In genomic region chr5:158700231-158700996, GRCh38 we compare ENCODE assay signal across 13 cellular contexts.
DNase-seq lines count a peak whose midpoint lies in the region; ATAC-seq and TF ChIP-seq lines count a peak whose summit lies in the region.
"Had no signal": no experiment of that assay in that cellular context is flagged by ENCODE, and none has a peak within 500 bp of the region (broad histone marks: within the 10 kb centered on the region; RNA-seq: fewer than 3 reads in every experiment).

No MANE protein-coding gene starts in this region.

- H3K4me3 ChIP-seq in SK-N-MC = peak overlapping the region; percentile 54
- no peak overlapping the region for H3K4me3 ChIP-seq in heart left ventricle
- no peak overlapping the region for H3K4me3 ChIP-seq in stomach
- no peak overlapping the region for H3K4me3 ChIP-seq in trophoblast cell (ENCODE audit: low read depth, low read length)
- no peak overlapping the region for H3K4me3 ChIP-seq in brain microvascular endothelial cell (ENCODE audit: low read depth, low read length)

- H3K23ac ChIP-seq in trophoblast cell (ENCODE audit: low read length) = no peak overlapping the region

- 55 to 67% (median 64%) methylated on average over 9 of the region's 9 CpGs for WGBS in heart left ventricle, 4 donors
- WGBS in stomach, 5 donors = 52 to 63% (median 53%) methylated on average over 9 of the region's 9 CpGs
- WGBS in trophoblast cell (ENCODE audit: extremely low coverage, insufficient coverage, insufficient read length) = 100% methylated on average over 1 of the region's 9 CpGs

- H2AK5ac ChIP-seq in trophoblast cell (ENCODE audit: low read length) = no peak overlapping the region

- no peak overlapping the region for H4K91ac ChIP-seq in trophoblast cell (ENCODE audit: low read depth, low read length)

- H3K9ac ChIP-seq in SK-N-MC (ENCODE audit: insufficient read length) = no peak overlapping the region
- H3K9ac ChIP-seq in trophoblast cell (ENCODE audit: low read length) = no peak overlapping the region
- H3K9ac ChIP-seq: KMS-11 had no signal

- TF ChIP-seq CTCF in heart left ventricle (IDR thresholded peaks at IDR 0.05) (no peak), stomach (IDR thresholded peaks at IDR 0.05) (no peak), brain microvascular endothelial cell (IDR thresholded peaks at IDR 0.05; ENCODE audit: low read depth, low read length, missing control alignments) (no peak)

- H2BK12ac ChIP-seq in trophoblast cell (ENCODE audit: low read length) = no peak overlapping the region

- H3K4me1 Mint-ChIP-seq in activated T-helper 1 cell treated with anti-CD3 and anti-CD28 coated beads, Interleukin-12 subunit alpha, Interleukin-12 subunit beta, Interleukin-2, Interleukin-4 antibody, amounts not matched to agents 30 ng/mL and 10 ng/mL and 1 ng/mL, durations not matched to agents 14 hours and 24 hours and 36 hours (ENCODE audit: low read depth) = peaks cover 4% of the 10 kb centered on the region

- H3K4me1 ChIP-seq in heart left ventricle (peaks cover 0 to 54% (median 7%) of the 10 kb centered on the region in 12 donors), stomach (peaks cover 0 to 6% (median 2%) of the 10 kb centered on the region in 4 donors), trophoblast cell (ENCODE audit: control insufficient read depth in 1 of 2, insufficient read depth in 2 of 2, low read length in 2 of 2) (no peaks in the 10 kb centered on the region)
- H3K4me1 ChIP-seq: foreskin keratinocyte had no signal

- ATAC-seq in heart left ventricle = peak in 3 of 4 donors; percentile 10 to 37 (median 21)
- ATAC-seq: HCT116 had no signal

- H2BK5ac ChIP-seq in trophoblast cell (ENCODE audit: low read depth, low read length, poor library complexity) = no peak overlapping the region

- H3K9me3 Mint-ChIP-seq in activated T-helper 1 cell treated with anti-CD3 and anti-CD28 coated beads, Interleukin-12 subunit alpha, Interleukin-12 subunit beta, Interleukin-2, Interleukin-4 antibody, amounts not matched to agents 30 ng/mL and 10 ng/mL and 1 ng/mL, durations not matched to agents 14 hours and 24 hours and 36 hours = no peaks in the 10 kb centered on the region

- H3K14ac ChIP-seq in trophoblast cell (ENCODE audit: low read length) = no peak overlapping the region

- H3K4me2 ChIP-seq in trophoblast cell (ENCODE audit: low read length) = no peak overlapping the region
- H3K4me2 ChIP-seq: KMS-11 had no signal

- no peak overlapping the region for H2AFZ ChIP-seq in trophoblast cell (ENCODE audit: insufficient read depth, low read length, poor library complexity)

- no peak overlapping the region for H3K4ac ChIP-seq in trophoblast cell (ENCODE audit: low read depth, low read length)

- DNase-seq in GM04503 (ENCODE audit: low read depth) (peak; percentile 68), SK-N-MC (ENCODE audit: low read depth, low spot score) (peak; percentile 45), heart left ventricle (no peak), stomach (no peak), trophoblast cell (no peak), brain microvascular endothelial cell (no peak), HPDE6-E6E7 (ENCODE audit: extremely low spot score) (no peak)
- DNase-seq in activated T-helper 1 cell treated with anti-CD3 and anti-CD28 coated beads, Interleukin-12 subunit alpha, Interleukin-12 subunit beta, Interleukin-2, Interleukin-4 antibody, amounts not matched to agents 30 ng/mL and 10 ng/mL and 1 ng/mL, durations not matched to agents 14 hours and 24 hours and 36 hours (ENCODE audit: low spot score) = no peak
- DNase-seq: Calu3, foreskin keratinocyte had no signal

- H3K4me3 Mint-ChIP-seq in activated T-helper 1 cell treated with anti-CD3 and anti-CD28 coated beads, Interleukin-12 subunit alpha, Interleukin-12 subunit beta, Interleukin-2, Interleukin-4 antibody, amounts not matched to agents 30 ng/mL and 10 ng/mL and 1 ng/mL, durations not matched to agents 14 hours and 24 hours and 36 hours = no peak overlapping the region

- H2BK120ac ChIP-seq in trophoblast cell (ENCODE audit: insufficient read depth, low read length, poor library complexity) = no peak overlapping the region

- no peaks in the 10 kb centered on the region for H3K9me3 ChIP-seq in SK-N-MC (ENCODE audit: low read depth, low read length)
- H3K9me3 ChIP-seq in heart left ventricle = no peaks in the 10 kb centered on the region
- H3K9me3 ChIP-seq in stomach = no peaks in the 10 kb centered on the region
- H3K9me3 ChIP-seq in trophoblast cell (ENCODE audit: insufficient read depth, low read depth, low read length) = no peaks in the 10 kb centered on the region

- H3K18ac ChIP-seq in trophoblast cell (ENCODE audit: low read length) = no peak overlapping the region

- TF ChIP-seq EP300 in stomach (IDR thresholded peaks at IDR 0.05) = no peak

- in situ Hi-C loops in brain microvascular endothelial cell (cut with HindIII; ENCODE audit: low pct_ligation_motif_present, low sequenced_read_pairs) = no loop called here

- H3K36me3 ChIP-seq in SK-N-MC (ENCODE audit: insufficient read depth, low read length) = no peaks in the 10 kb centered on the region
- peaks cover 0 to 20% (median 3%) of the 10 kb centered on the region in 9 donors for H3K36me3 ChIP-seq in heart left ventricle
- H3K36me3 ChIP-seq in stomach = no peaks in the 10 kb centered on the region
- no peaks in the 10 kb centered on the region for H3K36me3 ChIP-seq in trophoblast cell (ENCODE audit: control insufficient read depth in 1 of 2, insufficient read depth in 2 of 2, low read length in 2 of 2)
- H3K36me3 ChIP-seq in brain microvascular endothelial cell (replicated peaks) = no peaks in the 10 kb centered on the region

- no peak overlapping the region for H4K12ac ChIP-seq in trophoblast cell (ENCODE audit: low read depth, low read length)

- intact Hi-C loops in heart left ventricle (cut with DNase I) (no loop called here), stomach (cut with DNase I; ENCODE audit: low total_unique reads) (no loop called here)
- intact Hi-C loops in activated T-helper 1 cell treated with anti-CD3 and anti-CD28 coated beads, Interleukin-12 subunit alpha, Interleukin-12 subunit beta, Interleukin-2, Interleukin-4 antibody, amounts not matched to agents 30 ng/mL and 10 ng/mL and 1 ng/mL, durations not matched to agents 14 hours and 24 hours and 36 hours (cut with micrococcal nuclease) = no loop called here

- no peak overlapping the region for H4K8ac ChIP-seq in trophoblast cell (ENCODE audit: low read depth, low read length)

- no peaks in the 10 kb centered on the region for H3K36me3 Mint-ChIP-seq in activated T-helper 1 cell treated with anti-CD3 and anti-CD28 coated beads, Interleukin-12 subunit alpha, Interleukin-12 subunit beta, Interleukin-2, Interleukin-4 antibody, amounts not matched to agents 30 ng/mL and 10 ng/mL and 1 ng/mL, durations not matched to agents 14 hours and 24 hours and 36 hours (ENCODE audit: low read depth)

- peak overlapping the region; percentile 28; the same call in 1 of the 2 replicates for H3K27ac ChIP-seq in SK-N-MC
- peak overlapping the region in 11 of 12 donors; percentile 16 to 65 (median 48) for H3K27ac ChIP-seq in heart left ventricle
- peak overlapping the region in 3 of 5 donors; percentile 32 to 49 (median 42) for H3K27ac ChIP-seq in stomach
- no peak overlapping the region for H3K27ac ChIP-seq in trophoblast cell (ENCODE audit: low read depth, low read length)
- no peak overlapping the region for H3K27ac ChIP-seq in brain microvascular endothelial cell
- H3K27ac ChIP-seq: foreskin keratinocyte, KMS-11, VCaP had no signal

- no peak overlapping the region for H3K27ac Mint-ChIP-seq in activated T-helper 1 cell treated with anti-CD3 and anti-CD28 coated beads, Interleukin-12 subunit alpha, Interleukin-12 subunit beta, Interleukin-2, Interleukin-4 antibody, amounts not matched to agents 30 ng/mL and 10 ng/mL and 1 ng/mL, durations not matched to agents 14 hours and 24 hours and 36 hours

- no peaks in the 10 kb centered on the region for H3K79me2 ChIP-seq in trophoblast cell (ENCODE audit: control insufficient read depth, insufficient read depth, low read length, poor library complexity)

- H3K27me3 ChIP-seq in heart left ventricle = peaks cover 0 to 9% (median 0%) of the 10 kb centered on the region in 9 donors
- peaks cover 0 to 18% (median 0%) of the 10 kb centered on the region in 3 donors for H3K27me3 ChIP-seq in stomach
- no peaks in the 10 kb centered on the region for H3K27me3 ChIP-seq in trophoblast cell (ENCODE audit: insufficient read depth, low read length)
- no peaks in the 10 kb centered on the region for H3K27me3 ChIP-seq in brain microvascular endothelial cell (replicated peaks)

- TF ChIP-seq POLR2A in heart left ventricle (IDR thresholded peaks at IDR 0.05) (no peak), stomach (IDR thresholded peaks at IDR 0.05) (no peak)

- H3K27me3 Mint-ChIP-seq in activated T-helper 1 cell treated with anti-CD3 and anti-CD28 coated beads, Interleukin-12 subunit alpha, Interleukin-12 subunit beta, Interleukin-2, Interleukin-4 antibody, amounts not matched to agents 30 ng/mL and 10 ng/mL and 1 ng/mL, durations not matched to agents 14 hours and 24 hours and 36 hours (ENCODE audit: insufficient read depth) = peaks cover 2% of the 10 kb centered on the region

- no peaks in the 10 kb centered on the region for H3K79me1 ChIP-seq in trophoblast cell (ENCODE audit: low read length)

Comparison
In these comparisons a context has a peak if more than half of its experiments do, and no peak if none do; other contexts are left out.
1. DNase-seq: peak in GM04503 (single experiment) and SK-N-MC (single experiment); none in heart left ventricle (0 of 5), stomach (single experiment), trophoblast cell (0 of 2), brain microvascular endothelial cell (single experiment), activated T-helper 1 cell treated with anti-CD3 and anti-CD28 coated beads, Interleukin-12 subunit alpha, Interleukin-12 subunit beta, Interleukin-2, Interleukin-4 antibody, amounts not matched to agents 30 ng/mL and 10 ng/mL and 1 ng/mL, durations not matched to agents 14 hours and 24 hours and 36 hours (single experiment) and HPDE6-E6E7 (single experiment).
2. H3K27ac ChIP-seq: peak in SK-N-MC (single experiment), heart left ventricle (11 of 12) and stomach (3 of 5); none in trophoblast cell (single experiment) and brain microvascular endothelial cell (single experiment).